23 cellular contexts compared by ENCODE assay signal in the genomic region with DNA sequence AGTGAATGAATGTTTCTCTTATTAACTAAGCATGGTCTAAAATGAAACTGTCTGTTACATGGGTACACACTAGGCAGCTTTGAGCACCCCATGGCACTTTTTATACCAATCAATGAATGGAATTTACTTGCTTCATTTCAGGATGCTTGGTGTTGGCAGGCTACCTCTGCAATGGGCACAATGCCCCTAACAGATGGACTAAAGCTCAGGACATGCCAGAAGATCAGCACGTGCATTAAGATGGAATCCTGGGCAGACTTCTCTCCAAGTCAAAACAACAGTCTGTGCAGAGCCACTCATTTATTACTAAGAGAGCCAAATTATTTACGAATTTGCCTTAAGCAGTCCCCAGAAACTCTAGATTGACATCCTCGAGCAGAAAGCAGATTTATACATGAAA. TPM values are rescaled to one million over a fixed set of nuclear protein-coding genes. Genes with fewer than 3 reads are reported as not detected.
A peak's percentile ranks its signal among the peaks of the same experiment; 100 is the strongest.
DNase-seq lines count a peak whose midpoint lies in the region; ATAC-seq and TF ChIP-seq lines count a peak whose summit lies in the region.
"Had no signal": no experiment of that assay in that cellular context is flagged by ENCODE, and none has a peak within 500 bp of the region (broad histone marks: within the 10 kb centered on the region; RNA-seq: fewer than 3 reads in every experiment).

No MANE protein-coding gene starts in this region.

- H3K9me3 ChIP-seq in tibial nerve, result peaks cover 0 to 2% (median 0%) of the 10 kb centered on the region in 4 donors
- H3K9me3 ChIP-seq: A549 had no signal

- TF ChIP-seq POLR2A in tibial nerve (IDR thresholded peaks at IDR 0.05), result no peak

- H3K27ac ChIP-seq in tibial nerve, result no peak overlapping the region
- H3K27ac ChIP-seq: A549, C4-2B had no signal

- no peak for DNase-seq in activated naive CD4-positive, alpha-beta T cell treated with anti-CD3 and anti-CD28 coated beads, Interleukin-2, amount 50 U/mL, for 72 hours (ENCODE audit: low spot score in 2 of 2)
- no peak for DNase-seq in activated naive CD4-positive, alpha-beta T cell treated with anti-CD3 and anti-CD28 coated beads, Interleukin-2, amount 10 ng/mL, durations not matched to agents 7 days and 5 days
- DNase-seq in activated B cell treated with CpG ODN at 0.5 μM for 24 hours (no peak), fibroblast of gingiva (ENCODE audit: low read depth) (peak; percentile 49), tibial nerve (ENCODE audit: low spot score in 2 of 2) (no peak), NCI-H2029 (lab: John Stamatoyannopoulos, UW) (no peak)
- no peak for DNase-seq in stimulated activated CD4-positive, alpha-beta T cell treated with anti-CD3 and anti-CD28 coated beads, Interleukin-12 subunit alpha, Interleukin-12 subunit beta, amount 100 ng/mL, for 4 hours
- DNase-seq: DMS153; H7; HFFc6; IMR-90; Karpas-422; NCI-H1092; NCI-H2081 treated with DMSO at 0.1 percent for 48 hours; NCI-H510A; NCI-H748 treated with DMSO at 0.1 percent for 48 hours; NK-92 treated with Interleukin-12 subunit alpha and Interleukin-12 subunit beta, amount 100 ng/mL, for 24 hours had no signal

- H3K27me3 Mint-ChIP-seq in activated naive CD4-positive, alpha-beta T cell treated with anti-CD3 and anti-CD28 coated beads, Interleukin-2, amount 10 ng/mL, durations not matched to agents 7 days and 5 days, result no peaks in the 10 kb centered on the region
- no peaks in the 10 kb centered on the region for H3K27me3 Mint-ChIP-seq in activated B cell treated with CpG ODN at 0.5 μM for 24 hours
- no peaks in the 10 kb centered on the region for H3K27me3 Mint-ChIP-seq in stimulated activated memory B cell treated with anti-CD40 and anti-IgM and Interleukin-4, amounts not matched to agents 10 μg/mL and 1 μg/mL and 100 μg/mL, for 72 hours

- H3K9me3 Mint-ChIP-seq in activated naive CD4-positive, alpha-beta T cell treated with anti-CD3 and anti-CD28 coated beads, Interleukin-2, amount 50 U/mL, for 72 hours, result no peaks in the 10 kb centered on the region
- H3K9me3 Mint-ChIP-seq in activated naive CD4-positive, alpha-beta T cell treated with anti-CD3 and anti-CD28 coated beads, Interleukin-2, amount 10 ng/mL, durations not matched to agents 7 days and 5 days, result no peaks in the 10 kb centered on the region
- H3K9me3 Mint-ChIP-seq in activated B cell treated with CpG ODN at 0.5 μM for 24 hours, result no peaks in the 10 kb centered on the region
- no peaks in the 10 kb centered on the region for H3K9me3 Mint-ChIP-seq in stimulated activated memory B cell treated with anti-CD40 and anti-IgM and Interleukin-4, amounts not matched to agents 10 μg/mL and 1 μg/mL and 100 μg/mL, for 72 hours
- H3K9me3 Mint-ChIP-seq: HFFc6 had no signal

- CTCF ChIA-PET in activated naive CD4-positive, alpha-beta T cell treated with anti-CD3 and anti-CD28 coated beads, Interleukin-2, amount 10 ng/mL, durations not matched to agents 7 days and 5 days (lab: Charles Lee), result no interaction called here
- CTCF ChIA-PET in activated B cell treated with CpG ODN at 0.5 μM for 24 hours (lab: Charles Lee), result interaction anchor here (0.5 kb wide), 1 partner anchor 24 kb away, joined by 5 read pairs; no protein-coding TSS in a partner anchor

- no peak overlapping the region for H3K4me3 ChIP-seq in tibial nerve
- H3K4me3 ChIP-seq: A549, GM12878 had no signal

- POLR2A ChIA-PET in activated B cell treated with CpG ODN at 0.5 μM for 24 hours (lab: Charles Lee), result no interaction called here

- TF ChIP-seq EP300 in tibial nerve (IDR thresholded peaks at IDR 0.05), result no peak

- H3K36me3 ChIP-seq in tibial nerve, result peaks cover 0 to 65% (median 0%) of the 10 kb centered on the region in 3 donors

- H3K36me3 Mint-ChIP-seq in activated naive CD4-positive, alpha-beta T cell treated with anti-CD3 and anti-CD28 coated beads, Interleukin-2, amount 50 U/mL, for 72 hours, result peaks cover 0 to 4% of the 10 kb centered on the region in 2 donors
- H3K36me3 Mint-ChIP-seq in activated naive CD4-positive, alpha-beta T cell treated with anti-CD3 and anti-CD28 coated beads, Interleukin-2, amount 10 ng/mL, durations not matched to agents 7 days and 5 days, result peaks cover 32% of the 10 kb centered on the region
- peaks cover 56% of the 10 kb centered on the region for H3K36me3 Mint-ChIP-seq in activated B cell treated with CpG ODN at 0.5 μM for 24 hours (ENCODE audit: low read depth)
- peaks cover 58% of the 10 kb centered on the region for H3K36me3 Mint-ChIP-seq in stimulated activated memory B cell treated with anti-CD40 and anti-IgM and Interleukin-4, amounts not matched to agents 10 μg/mL and 1 μg/mL and 100 μg/mL, for 72 hours

- TF ChIP-seq CTCF in activated B cell treated with CpG ODN at 0.5 μM for 24 hours (IDR thresholded peaks at IDR 0.05) (no peak), tibial nerve (IDR thresholded peaks at IDR 0.05) (no peak)

- intact Hi-C loops in activated B cell treated with CpG ODN at 0.5 μM for 24 hours (cut with micrococcal nuclease), result loop anchor here (5.0 to 10.0 kb wide), 2 partner anchors 77 to 175 kb away; a partner anchor contains a TSS

- no peak overlapping the region for H3K4me3 Mint-ChIP-seq in activated naive CD4-positive, alpha-beta T cell treated with anti-CD3 and anti-CD28 coated beads, Interleukin-2, amount 10 ng/mL, durations not matched to agents 7 days and 5 days
- H3K4me3 Mint-ChIP-seq in activated B cell treated with CpG ODN at 0.5 μM for 24 hours, result no peak overlapping the region
- no peak overlapping the region for H3K4me3 Mint-ChIP-seq in stimulated activated memory B cell treated with anti-CD40 and anti-IgM and Interleukin-4, amounts not matched to agents 10 μg/mL and 1 μg/mL and 100 μg/mL, for 72 hours
- H3K4me3 Mint-ChIP-seq: HFFc6 had no signal

- no peaks in the 10 kb centered on the region for H3K4me1 Mint-ChIP-seq in activated naive CD4-positive, alpha-beta T cell treated with anti-CD3 and anti-CD28 coated beads, Interleukin-2, amount 10 ng/mL, durations not matched to agents 7 days and 5 days
- H3K4me1 Mint-ChIP-seq in activated B cell treated with CpG ODN at 0.5 μM for 24 hours, result peaks cover 28% of the 10 kb centered on the region
- H3K4me1 Mint-ChIP-seq in stimulated activated memory B cell treated with anti-CD40 and anti-IgM and Interleukin-4, amounts not matched to agents 10 μg/mL and 1 μg/mL and 100 μg/mL, for 72 hours, result peaks cover 23% of the 10 kb centered on the region

- no peaks in the 10 kb centered on the region for H3K27me3 ChIP-seq in tibial nerve

- no peak for ATAC-seq in activated naive CD4-positive, alpha-beta T cell treated with anti-CD3 and anti-CD28 coated beads, Interleukin-2, amount 50 U/mL, for 72 hours
- no peak for ATAC-seq in activated B cell treated with CpG ODN at 0.5 μM for 24 hours (ENCODE audit: low read depth)
- no peak for ATAC-seq in stimulated activated memory B cell treated with anti-CD40 and anti-IgM and Interleukin-4, amounts not matched to agents 10 μg/mL and 1 μg/mL and 100 μg/mL, for 72 hours
- ATAC-seq: A549, GM12878, Right ventricle myocardium inferior had no signal

- 79% methylated on average over 3 of the region's 3 CpGs for WGBS in tibial nerve, 2 donors

- peaks cover 0 to 9% (median 0%) of the 10 kb centered on the region in 4 donors for H3K4me1 ChIP-seq in tibial nerve
- H3K4me1 ChIP-seq: A549 had no signal

- H3K27ac Mint-ChIP-seq in activated naive CD4-positive, alpha-beta T cell treated with anti-CD3 and anti-CD28 coated beads, Interleukin-2, amount 50 U/mL, for 72 hours, result peak overlapping the region; percentile 7 to 70
- no peak overlapping the region for H3K27ac Mint-ChIP-seq in activated naive CD4-positive, alpha-beta T cell treated with anti-CD3 and anti-CD28 coated beads, Interleukin-2, amount 10 ng/mL, durations not matched to agents 7 days and 5 days
- H3K27ac Mint-ChIP-seq in activated B cell treated with CpG ODN at 0.5 μM for 24 hours, result peak overlapping the region; percentile 22
- peak overlapping the region; percentile 48 for H3K27ac Mint-ChIP-seq in stimulated activated memory B cell treated with anti-CD40 and anti-IgM and Interleukin-4, amounts not matched to agents 10 μg/mL and 1 μg/mL and 100 μg/mL, for 72 hours
- H3K27ac Mint-ChIP-seq: HFFc6 had no signal

RNA-seq across cellular contexts. Expression of a gene that starts 55.8 kb away (rescaled TPM):
- 10 to 100 TPM in 1 of 2 donors, 1 to 10 TPM in 1; 5.2 to 11.7 TPM for total RNA-seq in activated naive CD4-positive, alpha-beta T cell treated with anti-CD3 and anti-CD28 coated beads, Interleukin-2, amount 50 U/mL, for 72 hours
- total RNA-seq in activated B cell treated with CpG ODN at 0.5 μM for 24 hours (2.1 and 2.9 TPM in 2 replicates), tibial nerve (under 1 TPM in 3 of 4 donors, not detected in 1; 0.60 to 0.87 (median 0.84) TPM)
- total RNA-seq: H7, HFFc6, IMR-90, MCF 10A had no signal
